In genomic region chr20:50517817-50518154, GRCh38 we compare ENCODE assay signal across 10 cellular contexts. TPM values are rescaled to one million over a fixed set of nuclear protein-coding genes. Genes with fewer than 3 reads are reported as not detected.
A peak's percentile ranks its signal among the peaks of the same experiment; 100 is the strongest.
DNase-seq lines count a peak whose midpoint lies in the region; ATAC-seq and FAIRE-seq lines count a peak whose summit lies in the region.
"Had no signal": no experiment of that assay in that cellular context is flagged by ENCODE, and none has a peak within 500 bp of the region (broad histone marks: within the 10 kb centered on the region; RNA-seq: fewer than 3 reads in every experiment).

No MANE protein-coding gene starts in this region.

- H3K27ac Mint-ChIP-seq in dendritic cell treated with granulocyte-macrophage colony-stimulating factor and Interleukin-4, amounts not matched to agents 40 ng/mL and 50 ng/mL, for 4 days: peak overlapping the region; percentile 79

- FAIRE-seq in small intestine (lab: Jason Lieb, UNC): no peak
- FAIRE-seq: A204.1 had no signal

- DNase-seq in SIG-M5 treated with dmso at 0.1 percent for 504 hours (lab: John Stamatoyannopoulos, UW; ENCODE audit: unreplicated experiment): peak; percentile 58
- DNase-seq in SIG-M5 (lab: John Stamatoyannopoulos, UW): no peak
- DNase-seq in SJCRH30: no peak
- no peak for DNase-seq in small intestine
- DNase-seq in ecto neural progenitor cell (ENCODE audit: low spot score): no peak
- DNase-seq: stimulated activated CD4-positive, alpha-beta T cell treated with anti-CD3 and anti-CD28 coated beads, Interleukin-2, amount 100 ng/mL, for 24 hours had no signal

- H3K36me3 ChIP-seq in SJCRH30 (peaks cover 7% of the 10 kb centered on the region; the same call in 1 of the 2 replicates), small intestine (ENCODE audit: control insufficient read depth in 2 of 2, insufficient read depth in 2 of 2, low read length in 2 of 2) (no peaks in the 10 kb centered on the region)

- H3K27me3 ChIP-seq in SJCRH30 (no peaks in the 10 kb centered on the region), small intestine (ENCODE audit: control insufficient read depth in 2 of 2, insufficient read depth in 2 of 2, low read length in 2 of 2) (no peaks in the 10 kb centered on the region)

- peaks cover 25% of the 10 kb centered on the region for H3K36me3 Mint-ChIP-seq in dendritic cell treated with granulocyte-macrophage colony-stimulating factor and Interleukin-4, amounts not matched to agents 40 ng/mL and 50 ng/mL, for 4 days (ENCODE audit: low read depth)

- ATAC-seq in GM18517 (IDR thresholded peaks at IDR 0.05; ENCODE audit: unreplicated experiment) (no peak), HG03469 (IDR thresholded peaks at IDR 0.05; ENCODE audit: unreplicated experiment) (no peak)

- H3K4me3 ChIP-seq in SJCRH30 (no peak overlapping the region), small intestine (ENCODE audit: low read depth in 1 of 2, low read length in 2 of 2) (no peak overlapping the region)

- H3K9me3 ChIP-seq in SJCRH30 (replicated peaks) (no peaks in the 10 kb centered on the region), small intestine (ENCODE audit: control insufficient read depth, low read depth) (no peaks in the 10 kb centered on the region)

- intact Hi-C loops in dendritic cell treated with granulocyte-macrophage colony-stimulating factor and Interleukin-4, amounts not matched to agents 40 ng/mL and 50 ng/mL, for 4 days (cut with micrococcal nuclease): no loop called here

- H3K4me1 ChIP-seq in SJCRH30: peaks cover 19% of the 10 kb centered on the region
- H3K4me1 ChIP-seq in small intestine (ENCODE audit: control insufficient read depth in 2 of 2, insufficient read depth in 1 of 2, low read depth in 1 of 2, low read length in 1 of 2): peaks cover 2 to 23% of the 10 kb centered on the region in 2 donors

- no peaks in the 10 kb centered on the region for H3K9me3 Mint-ChIP-seq in dendritic cell treated with granulocyte-macrophage colony-stimulating factor and Interleukin-4, amounts not matched to agents 40 ng/mL and 50 ng/mL, for 4 days

- no peaks in the 10 kb centered on the region for H3K27me3 Mint-ChIP-seq in dendritic cell treated with granulocyte-macrophage colony-stimulating factor and Interleukin-4, amounts not matched to agents 40 ng/mL and 50 ng/mL, for 4 days

- H3K27ac ChIP-seq in SJCRH30: peak overlapping the region; percentile 0; the same call in 1 of the 2 replicates
- peak overlapping the region; percentile 30 to 73 for H3K27ac ChIP-seq in small intestine (ENCODE audit: low read depth in 1 of 2, low read length in 1 of 2)

- H3K4me3 Mint-ChIP-seq in dendritic cell treated with granulocyte-macrophage colony-stimulating factor and Interleukin-4, amounts not matched to agents 40 ng/mL and 50 ng/mL, for 4 days: peak overlapping the region; percentile 30

- H3K4me1 Mint-ChIP-seq in dendritic cell treated with granulocyte-macrophage colony-stimulating factor and Interleukin-4, amounts not matched to agents 40 ng/mL and 50 ng/mL, for 4 days (ENCODE audit: low read depth): peaks cover 87% of the 10 kb centered on the region

- WGBS in small intestine, 3 donors: 56 to 75% (median 61%) methylated on average over 3 of the region's 3 CpGs

RNA-seq across cellular contexts. Expression of gene PTPN1, which starts 7.6 kb away (rescaled TPM):
- 64.3 and 72.3 TPM in 2 replicates for total RNA-seq in SJCRH30 (2014; rRNA removed; shearing (Covaris generic))
- 10 to 100 TPM in 1 of 3 donors, 1 to 10 TPM in 2; 6.5 to 16.6 (median 8.6) TPM for polyA plus RNA-seq in small intestine
